15 cellular contexts compared by ENCODE assay signal in genomic region chr1:231020816-231021215, GRCh38. TPM values are rescaled to one million over a fixed set of nuclear protein-coding genes. Genes with fewer than 3 reads are reported as not detected.
A peak's percentile ranks its signal among the peaks of the same experiment; 100 is the strongest.
DNase-seq lines count a peak whose midpoint lies in the region; ATAC-seq and TF ChIP-seq lines count a peak whose summit lies in the region.
"Had no signal": no experiment of that assay in that cellular context is flagged by ENCODE, and none has a peak within 500 bp of the region (broad histone marks: within the 10 kb centered on the region; RNA-seq: fewer than 3 reads in every experiment).

No MANE protein-coding gene starts in this region.

- TF ChIP-seq POLR2A in esophagus squamous epithelium (IDR thresholded peaks at IDR 0.05) (no peak), gastrocnemius medialis (IDR thresholded peaks at IDR 0.05) (no peak)

- 45 to 54% methylated on average over 6 to 7 of the region's 7 CpGs for WGBS in esophagus squamous epithelium, 2 donors

- no peak for DNase-seq in activated CD8-positive, alpha-beta T cell treated with anti-CD3 and anti-CD28 coated beads, Interleukin-2, amount 10 ng/mL, durations not matched to agents 7 days and 5 days
- DNase-seq in activated CD8-positive, alpha-beta T cell treated with anti-CD3 and anti-CD28 coated beads for 36 hours = no peak
- DNase-seq in LHCN-M2 (ENCODE audit: low read depth) (peak; percentile 41), esophagus squamous epithelium (lab: John Stamatoyannopoulos, UW) (no peak), gastrocnemius medialis (no peak), AML-193 (lab: John Stamatoyannopoulos, UW) (no peak), mesenteric fat pad (ENCODE audit: low spot score) (no peak), NCI-H226 (no peak)
- DNase-seq: aorta, NCI-H1436, NCI-H526 treated with DMSO at 0.1 percent for 48 hours, RPMI8226, T1000 had no signal

- H3K4me1 ChIP-seq in esophagus squamous epithelium (peaks cover 4 to 50% (median 27%) of the 10 kb centered on the region in 3 donors), gastrocnemius medialis (no peaks in the 10 kb centered on the region)

- H3K36me3 ChIP-seq in esophagus squamous epithelium = peaks cover 0 to 5% (median 0%) of the 10 kb centered on the region in 3 donors
- H3K36me3 ChIP-seq in gastrocnemius medialis = no peaks in the 10 kb centered on the region

- in situ Hi-C loops in gastrocnemius medialis (cut with MboI; ENCODE audit: low sequenced_read_pairs in 4 of 4) = no loop called here

- TF ChIP-seq CTCF in activated CD8-positive, alpha-beta T cell treated with anti-CD3 and anti-CD28 coated beads for 36 hours (IDR thresholded peaks at IDR 0.05) = no peak
- TF ChIP-seq CTCF in esophagus squamous epithelium (IDR thresholded peaks at IDR 0.05) (no peak), gastrocnemius medialis (IDR thresholded peaks at IDR 0.05 in 4 of 5, conservative IDR thresholded peaks at IDR 0.05 in 1 of 5) (no peak)

- peak overlapping the region; percentile 52 to 81 (median 75) for H3K27ac ChIP-seq in esophagus squamous epithelium
- H3K27ac ChIP-seq in gastrocnemius medialis = peak overlapping the region in 3 of 4 donors; percentile 6 to 51 (median 11)

- H3K27me3 Mint-ChIP-seq in activated CD8-positive, alpha-beta T cell treated with anti-CD3 and anti-CD28 coated beads, Interleukin-2, amount 10 ng/mL, durations not matched to agents 7 days and 5 days (ENCODE audit: low read depth) = no peaks in the 10 kb centered on the region
- H3K27me3 Mint-ChIP-seq in activated CD8-positive, alpha-beta T cell treated with anti-CD3 and anti-CD28 coated beads for 36 hours = no peaks in the 10 kb centered on the region
- H3K27me3 Mint-ChIP-seq: IgD-negative memory B cell, type B pancreatic cell had no signal

- no peaks in the 10 kb centered on the region for H3K9me3 Mint-ChIP-seq in activated CD8-positive, alpha-beta T cell treated with anti-CD3 and anti-CD28 coated beads, Interleukin-2, amount 10 ng/mL, durations not matched to agents 7 days and 5 days (ENCODE audit: insufficient read depth)
- H3K9me3 Mint-ChIP-seq in activated CD8-positive, alpha-beta T cell treated with anti-CD3 and anti-CD28 coated beads for 36 hours = no peaks in the 10 kb centered on the region
- H3K9me3 Mint-ChIP-seq: IgD-negative memory B cell, type B pancreatic cell had no signal

- no peaks in the 10 kb centered on the region for H3K9me3 ChIP-seq in esophagus squamous epithelium
- H3K9me3 ChIP-seq in gastrocnemius medialis = no peaks in the 10 kb centered on the region

- H3K4me1 Mint-ChIP-seq in activated CD8-positive, alpha-beta T cell treated with anti-CD3 and anti-CD28 coated beads, Interleukin-2, amount 10 ng/mL, durations not matched to agents 7 days and 5 days (ENCODE audit: low read depth) = peaks cover 12% of the 10 kb centered on the region
- peaks cover 7% of the 10 kb centered on the region for H3K4me1 Mint-ChIP-seq in activated CD8-positive, alpha-beta T cell treated with anti-CD3 and anti-CD28 coated beads for 36 hours (ENCODE audit: low read depth)
- H3K4me1 Mint-ChIP-seq: IgD-negative memory B cell had no signal

- no peak overlapping the region for H3K4me3 Mint-ChIP-seq in activated CD8-positive, alpha-beta T cell treated with anti-CD3 and anti-CD28 coated beads, Interleukin-2, amount 10 ng/mL, durations not matched to agents 7 days and 5 days
- no peak overlapping the region for H3K4me3 Mint-ChIP-seq in activated CD8-positive, alpha-beta T cell treated with anti-CD3 and anti-CD28 coated beads for 36 hours
- H3K4me3 Mint-ChIP-seq: type B pancreatic cell had no signal

- H3K27ac Mint-ChIP-seq in activated CD8-positive, alpha-beta T cell treated with anti-CD3 and anti-CD28 coated beads, Interleukin-2, amount 10 ng/mL, durations not matched to agents 7 days and 5 days = peak overlapping the region; percentile 70
- H3K27ac Mint-ChIP-seq in activated CD8-positive, alpha-beta T cell treated with anti-CD3 and anti-CD28 coated beads for 36 hours = no peak overlapping the region
- H3K27ac Mint-ChIP-seq: type B pancreatic cell had no signal

- intact Hi-C loops in activated CD8-positive, alpha-beta T cell treated with anti-CD3 and anti-CD28 coated beads for 36 hours (cut with micrococcal nuclease) = no loop called here
- intact Hi-C loops in esophagus squamous epithelium (cut with DNase I) = no loop called here
- intact Hi-C loops in gastrocnemius medialis (cut with DNase I; ENCODE audit: low total_unique reads) = no loop called here

- H3K4me3 ChIP-seq in esophagus squamous epithelium (no peak overlapping the region), gastrocnemius medialis (no peak overlapping the region)

- H3K36me3 Mint-ChIP-seq in activated CD8-positive, alpha-beta T cell treated with anti-CD3 and anti-CD28 coated beads, Interleukin-2, amount 10 ng/mL, durations not matched to agents 7 days and 5 days (ENCODE audit: low read depth) = no peaks in the 10 kb centered on the region
- peaks cover 2% of the 10 kb centered on the region for H3K36me3 Mint-ChIP-seq in activated CD8-positive, alpha-beta T cell treated with anti-CD3 and anti-CD28 coated beads for 36 hours (ENCODE audit: low read depth)
- H3K36me3 Mint-ChIP-seq: IgD-negative memory B cell had no signal

- POLR2A ChIA-PET in activated CD8-positive, alpha-beta T cell treated with anti-CD3 and anti-CD28 coated beads, Interleukin-2, amount 10 ng/mL, durations not matched to agents 7 days and 5 days (lab: Charles Lee) = no interaction called here
- POLR2A ChIA-PET in activated CD8-positive, alpha-beta T cell treated with anti-CD3 and anti-CD28 coated beads for 36 hours (lab: Charles Lee) = no interaction called here

- CTCF ChIA-PET in activated CD8-positive, alpha-beta T cell treated with anti-CD3 and anti-CD28 coated beads, Interleukin-2, amount 10 ng/mL, durations not matched to agents 7 days and 5 days (lab: Charles Lee) = no interaction called here
- CTCF ChIA-PET in activated CD8-positive, alpha-beta T cell treated with anti-CD3 and anti-CD28 coated beads for 36 hours (lab: Charles Lee) = no interaction called here

- H3K27me3 ChIP-seq in esophagus squamous epithelium (no peaks in the 10 kb centered on the region), gastrocnemius medialis (no peaks in the 10 kb centered on the region)

- ATAC-seq in activated CD8-positive, alpha-beta T cell treated with anti-CD3 and anti-CD28 coated beads, Interleukin-2, amount 10 ng/mL, durations not matched to agents 7 days and 5 days = no peak
- no peak for ATAC-seq in activated CD8-positive, alpha-beta T cell treated with anti-CD3 and anti-CD28 coated beads for 36 hours
- ATAC-seq in gastrocnemius medialis = no peak

RNA-seq across cellular contexts. Expression of gene FAM89A, which starts 19.2 kb away (rescaled TPM):
- total RNA-seq in activated CD8-positive, alpha-beta T cell treated with anti-CD3 and anti-CD28 coated beads, Interleukin-2, amount 10 ng/mL, durations not matched to agents 7 days and 5 days = 1 to 10 TPM; 5.7 to 6.1 TPM
- total RNA-seq in activated CD8-positive, alpha-beta T cell treated with anti-CD3 and anti-CD28 coated beads for 36 hours = 10 to 100 TPM; 11.1 to 14.2 TPM
- total RNA-seq in LHCN-M2 (2014; rRNA removed) = 2.9 and 4.9 TPM in 2 replicates
- 0.83 TPM for polyA plus RNA-seq in LHCN-M2 (2012)
- 10 to 100 TPM in 3 of 4 donors, 1 to 10 TPM in 1; 5.0 to 24.8 (median 17.1) TPM for total RNA-seq in esophagus squamous epithelium
- 1 to 10 TPM; 2.1 to 8.6 (median 5.3) TPM for total RNA-seq in gastrocnemius medialis
- total RNA-seq in mesenteric fat pad = 181 TPM

RNA-seq across cellular contexts. Expression of gene ARV1, which starts 41.9 kb away (rescaled TPM):
- total RNA-seq in activated CD8-positive, alpha-beta T cell treated with anti-CD3 and anti-CD28 coated beads, Interleukin-2, amount 10 ng/mL, durations not matched to agents 7 days and 5 days = 10 to 100 TPM; 15.6 to 16.4 TPM
- total RNA-seq in activated CD8-positive, alpha-beta T cell treated with anti-CD3 and anti-CD28 coated beads for 36 hours = 10 to 100 TPM; 15.2 to 15.3 TPM
- total RNA-seq in LHCN-M2 (2014; rRNA removed) (20.1 and 21.6 TPM in 2 replicates), esophagus squamous epithelium (10 to 100 TPM; 12.5 to 24.7 (median 23.0) TPM), gastrocnemius medialis (10 to 100 TPM in 2 of 4 donors, 1 to 10 TPM in 2; 7.9 to 21.3 (median 10.5) TPM), mesenteric fat pad (12.9 TPM)
- 9.9 TPM for polyA plus RNA-seq in LHCN-M2 (2012)

RNA-seq across cellular contexts. Expression of gene TTC13, which starts 42.2 kb away (rescaled TPM):
- total RNA-seq in activated CD8-positive, alpha-beta T cell treated with anti-CD3 and anti-CD28 coated beads, Interleukin-2, amount 10 ng/mL, durations not matched to agents 7 days and 5 days = 10 to 100 TPM; 34.0 to 34.2 TPM
- total RNA-seq in activated CD8-positive, alpha-beta T cell treated with anti-CD3 and anti-CD28 coated beads for 36 hours = 10 to 100 TPM; 13.4 to 15.5 TPM
- total RNA-seq in LHCN-M2 (2014; rRNA removed) = 8.4 and 10.2 TPM in 2 replicates
- polyA plus RNA-seq in LHCN-M2 (2012) = 4.0 TPM
- total RNA-seq in esophagus squamous epithelium = 10 to 100 TPM in 2 of 4 donors, 1 to 10 TPM in 2; 7.7 to 18.0 (median 11.3) TPM
- 10 to 100 TPM; 16.0 to 36.0 (median 22.7) TPM for total RNA-seq in gastrocnemius medialis
- 16.1 TPM for total RNA-seq in mesenteric fat pad
